Comparison of ENCODE assay signal across 17 cellular contexts in genomic region chr15:64912926-64913325, GRCh38. TPM values are rescaled to one million over a fixed set of nuclear protein-coding genes. Genes with fewer than 3 reads are reported as not detected.
DNase-seq lines count a peak whose midpoint lies in the region; ATAC-seq and TF ChIP-seq lines count a peak whose summit lies in the region.
"Had no signal": no experiment of that assay in that cellular context is flagged by ENCODE, and none has a peak within 500 bp of the region (broad histone marks: within the 10 kb centered on the region; RNA-seq: fewer than 3 reads in every experiment).

No MANE protein-coding gene starts in this region.

- no peak overlapping the region for H3K4me3 ChIP-seq in mesenchymal stem cell (ENCODE audit: insufficient read depth in 1 of 2, low read depth in 1 of 2, low read length in 2 of 2)
- H3K4me3 ChIP-seq: cardiac muscle cell had no signal

- H2BK15ac ChIP-seq in mesenchymal stem cell (ENCODE audit: low read depth, poor library complexity, severe bottlenecking) = no peak overlapping the region

- H3K4me2 ChIP-seq in mesenchymal stem cell (ENCODE audit: low read length, poor library complexity, severe bottlenecking) = no peak overlapping the region

- H2AFZ ChIP-seq in mesenchymal stem cell (ENCODE audit: low read depth, low read length) = no peak overlapping the region

- H3K9me3 ChIP-seq in mesenchymal stem cell (ENCODE audit: control insufficient read depth, low read length) = no peaks in the 10 kb centered on the region
- H3K9me3 ChIP-seq: heart left ventricle, sigmoid colon had no signal

- H3K18ac ChIP-seq in mesenchymal stem cell (ENCODE audit: low read depth in 1 of 2, low read length in 2 of 2) = no peak overlapping the region

- no peak overlapping the region for H2BK120ac ChIP-seq in mesenchymal stem cell (ENCODE audit: low read depth, low read length)

- no peak for DNase-seq in activated T-cell treated with anti-CD3 and anti-CD28 coated beads, Interleukin-2, amount 50 U/mL, for 4 hours
- DNase-seq in activated T-cell treated with anti-CD3 and anti-CD28 coated beads for 4 hours (no peak), NCI-H82 (lab: John Stamatoyannopoulos, UW) (peak; percentile 82), endothelial cell (ENCODE audit: low spot score) (no peak), progenitor cell of endocrine pancreas (ENCODE audit: low spot score, unreplicated experiment) (no peak), left colon (no peak), mesenchymal stem cell (no peak), NK-92 (lab: John Stamatoyannopoulos, UW; ENCODE audit: unreplicated experiment) (no peak)
- DNase-seq: activated CD4-positive, alpha-beta T cell treated with anti-CD3 and anti-CD28 coated beads, Interleukin-2, amount 50 U/mL, for 1 hour; activated T-cell treated with anti-CD3 and anti-CD28 coated beads, Interleukin-2, amount 50 U/mL, for 24 hours; effector CD8-positive, alpha-beta T cell; heart left ventricle; NCI-H2029; PC-3; sigmoid colon; stimulated activated CD4-positive, alpha-beta T cell treated with anti-CD3 and anti-CD28 coated beads, Interleukin-2, amount 100 ng/mL, for 24 hours had no signal

- no peaks in the 10 kb centered on the region for H3K79me1 ChIP-seq in mesenchymal stem cell (replicated peaks; ENCODE audit: low read length, poor library complexity, severe bottlenecking)

- peaks cover 9% of the 10 kb centered on the region for H3K4me1 ChIP-seq in mesenchymal stem cell (ENCODE audit: control insufficient read depth, insufficient read depth, low read depth, low read length)

- no peak overlapping the region for H3K9ac ChIP-seq in mesenchymal stem cell (ENCODE audit: low read length)

- H3K4ac ChIP-seq in mesenchymal stem cell (ENCODE audit: low read depth in 1 of 2, low read length in 2 of 2) = no peak overlapping the region

- no peak for ATAC-seq in activated T-cell treated with anti-CD3 and anti-CD28 coated beads, Interleukin-2, amount 50 U/mL, for 4 hours
- no peak for ATAC-seq in left colon
- ATAC-seq: PC-3 had no signal

- H3K27me3 ChIP-seq in mesenchymal stem cell (ENCODE audit: control insufficient read depth in 1 of 2, insufficient read depth in 1 of 2, low read length in 2 of 2) = no peaks in the 10 kb centered on the region
- H3K27me3 ChIP-seq: cardiac muscle cell, sigmoid colon had no signal

- no peak overlapping the region for H4K8ac ChIP-seq in mesenchymal stem cell (ENCODE audit: low read length)

- no peaks in the 10 kb centered on the region for H3K9me3 Mint-ChIP-seq in activated T-cell treated with anti-CD3 and anti-CD28 coated beads, Interleukin-2, amount 50 U/mL, for 4 hours
- no peaks in the 10 kb centered on the region for H3K9me3 Mint-ChIP-seq in endothelial cell (ENCODE audit: unreplicated experiment)
- H3K9me3 Mint-ChIP-seq in progenitor cell of endocrine pancreas (ENCODE audit: low read depth) = no peaks in the 10 kb centered on the region
- H3K9me3 Mint-ChIP-seq: activated T-cell treated with anti-CD3 and anti-CD28 coated beads, Interleukin-2, amount 50 U/mL, for 24 hours had no signal

- no peaks in the 10 kb centered on the region for H3K27me3 Mint-ChIP-seq in activated T-cell treated with anti-CD3 and anti-CD28 coated beads, Interleukin-2, amount 50 U/mL, for 4 hours (ENCODE audit: low read depth)
- peaks cover 8% of the 10 kb centered on the region for H3K27me3 Mint-ChIP-seq in endothelial cell (ENCODE audit: unreplicated experiment)
- peaks cover 59% of the 10 kb centered on the region for H3K27me3 Mint-ChIP-seq in progenitor cell of endocrine pancreas

- no peak overlapping the region for H2BK5ac ChIP-seq in mesenchymal stem cell (ENCODE audit: low read depth, low read length, poor library complexity, severe bottlenecking)

- no peak overlapping the region for H2AK5ac ChIP-seq in mesenchymal stem cell (ENCODE audit: low read length, severe bottlenecking)

- H3K36me3 Mint-ChIP-seq in activated T-cell treated with anti-CD3 and anti-CD28 coated beads, Interleukin-2, amount 50 U/mL, for 4 hours (ENCODE audit: insufficient read depth) = no peaks in the 10 kb centered on the region
- H3K36me3 Mint-ChIP-seq in endothelial cell (ENCODE audit: low read depth, unreplicated experiment) (no peaks in the 10 kb centered on the region), progenitor cell of endocrine pancreas (ENCODE audit: insufficient read depth) (no peaks in the 10 kb centered on the region)

- peak overlapping the region; percentile 49 for H3K4me3 Mint-ChIP-seq in activated T-cell treated with anti-CD3 and anti-CD28 coated beads, Interleukin-2, amount 50 U/mL, for 4 hours
- H3K4me3 Mint-ChIP-seq in endothelial cell (ENCODE audit: unreplicated experiment) (peak overlapping the region; percentile 82), progenitor cell of endocrine pancreas (ENCODE audit: low read depth) (peak overlapping the region; percentile 67)

- TF ChIP-seq CTCF in endothelial cell (IDR thresholded peaks at IDR 0.05; ENCODE audit: unreplicated experiment) (no peak), progenitor cell of endocrine pancreas (IDR thresholded peaks at IDR 0.05; ENCODE audit: unreplicated experiment) (no peak)

- H3K27ac Mint-ChIP-seq in endothelial cell (ENCODE audit: unreplicated experiment) (no peak overlapping the region), progenitor cell of endocrine pancreas (no peak overlapping the region)
- H3K27ac Mint-ChIP-seq: activated T-cell treated with anti-CD3 and anti-CD28 coated beads, Interleukin-2, amount 50 U/mL, for 24 hours had no signal

- no peak overlapping the region for H3K23ac ChIP-seq in mesenchymal stem cell (ENCODE audit: low read length in 2 of 2)

- no peak overlapping the region for H3K27ac ChIP-seq in mesenchymal stem cell (ENCODE audit: low read length, poor library complexity, severe bottlenecking)
- H3K27ac ChIP-seq: cardiac muscle cell, heart left ventricle had no signal

- intact Hi-C loops in left colon (cut with DNase I, micrococcal nuclease) = no loop called here

- WGBS in mesenchymal stem cell = no CpG with 5 or more reads among the region's 1 CpG

- H3K36me3 ChIP-seq in mesenchymal stem cell (ENCODE audit: control insufficient read depth in 1 of 2, insufficient read depth in 2 of 2, low read depth in 1 of 2, low read length in 2 of 2) = no peaks in the 10 kb centered on the region
- H3K36me3 ChIP-seq: cardiac muscle cell, heart left ventricle, sigmoid colon had no signal

- no peak overlapping the region for H4K91ac ChIP-seq in mesenchymal stem cell (ENCODE audit: low read length)

- peaks cover 9% of the 10 kb centered on the region for H3K4me1 Mint-ChIP-seq in activated T-cell treated with anti-CD3 and anti-CD28 coated beads, Interleukin-2, amount 50 U/mL, for 4 hours (ENCODE audit: low read depth)
- H3K4me1 Mint-ChIP-seq in endothelial cell (ENCODE audit: unreplicated experiment) (peaks cover 38% of the 10 kb centered on the region), progenitor cell of endocrine pancreas (ENCODE audit: low read depth) (peaks cover 7% of the 10 kb centered on the region)

- H3K14ac ChIP-seq in mesenchymal stem cell (ENCODE audit: low read length in 2 of 2) = no peak overlapping the region

- H2BK12ac ChIP-seq in mesenchymal stem cell (ENCODE audit: low read length in 2 of 2) = no peak overlapping the region

RNA-seq across cellular contexts. Expression of gene ANKDD1A, which starts 1.2 kb away (rescaled TPM):
- 1 to 10 TPM in 2 of 3 donors, under 1 TPM in 1; 0.63 to 2.4 (median 1.4) TPM for total RNA-seq in activated T-cell treated with anti-CD3 and anti-CD28 coated beads, Interleukin-2, amount 50 U/mL, for 4 hours
- 6.9 TPM for total RNA-seq in endothelial cell (ENCODE audit: unreplicated experiment)
- 1.4 and 2.0 TPM in 2 replicates for total RNA-seq in progenitor cell of endocrine pancreas
- 1 to 10 TPM; 1.1 to 2.0 TPM for total RNA-seq in left colon
- polyA plus RNA-seq in mesenchymal stem cell (2013, experiment 1 of 2) = 2.1 TPM
- polyA plus RNA-seq in mesenchymal stem cell (2013, experiment 2 of 2) = 2.1 TPM
